Comparison of ENCODE assay signal across 8 cellular contexts in the genomic region with DNA sequence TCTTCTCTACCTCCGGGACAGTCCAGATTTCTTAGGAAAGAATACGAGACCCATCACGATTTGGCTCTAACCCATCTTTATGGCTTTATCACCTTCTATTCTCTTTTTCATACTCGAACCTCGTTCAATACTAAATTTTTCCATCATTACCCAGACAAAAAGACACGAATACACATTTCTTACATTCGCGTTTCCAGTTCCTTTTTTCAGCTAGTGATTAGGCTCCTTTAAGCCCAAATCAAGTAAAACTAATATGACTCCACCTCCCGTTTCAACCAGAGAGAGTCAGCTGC. TPM values are rescaled to one million over a fixed set of nuclear protein-coding genes. Genes with fewer than 3 reads are reported as not detected.
DNase-seq lines count a peak whose midpoint lies in the region; ATAC-seq and TF ChIP-seq lines count a peak whose summit lies in the region.

No MANE protein-coding gene starts in this region.

- peaks cover 42% of the 10 kb centered on the region; the same call in 1 of the 2 replicates for H3F3A ChIP-seq in GM23248 (ENCODE audit: insufficient read depth)

- no peaks in the 10 kb centered on the region for H4K20me1 ChIP-seq in GM23248 (ENCODE audit: insufficient read depth)

- POLR2A ChIA-PET in activated B cell treated with CpG ODN at 0.5 μM for 24 hours (lab: Charles Lee), result interaction anchor here (0.6 to 4.1 kb wide), 18 partner anchors 9 to 1705 kb away, joined by 3 to 96 read pairs (median 4); partner anchors contain the start of genes MRRF, PDCL, RABGAP1 and RBM18

- peak overlapping the region; percentile 90 for H3K4me2 ChIP-seq in GM23248 (ENCODE audit: unreplicated experiment)

- peak overlapping the region; percentile 94 for H3K9ac ChIP-seq in GM23248

- in situ Hi-C loops in GM23248 (cut with MboI), result no loop called here

- H3K4me3 ChIP-seq in GM23248 (peak overlapping the region; percentile 95), skin epidermis (peak overlapping the region; percentile 43 to 78 (median 66))

- peaks cover 31% of the 10 kb centered on the region for H3K4me1 Mint-ChIP-seq in activated B cell treated with CpG ODN at 0.5 μM for 24 hours
- H3K4me1 Mint-ChIP-seq in glutamatergic neuron (ENCODE audit: low read depth, unreplicated experiment), result peaks cover 12% of the 10 kb centered on the region

- H3K27ac Mint-ChIP-seq in activated B cell treated with CpG ODN at 0.5 μM for 24 hours, result peak overlapping the region; percentile 99
- peak overlapping the region; percentile 98 for H3K27ac Mint-ChIP-seq in glutamatergic neuron (ENCODE audit: unreplicated experiment)

- H3K27me3 ChIP-seq in GM23248 (replicated peaks; ENCODE audit: insufficient read depth), result no peaks in the 10 kb centered on the region

- peak overlapping the region; percentile 88 for H3K27ac ChIP-seq in GM23248
- peak overlapping the region; percentile 23 to 95 (median 86) for H3K27ac ChIP-seq in skin epidermis

- H3K4me3 Mint-ChIP-seq in activated B cell treated with CpG ODN at 0.5 μM for 24 hours, result peak overlapping the region; percentile 99
- peak overlapping the region; percentile 96 for H3K4me3 Mint-ChIP-seq in glutamatergic neuron (ENCODE audit: unreplicated experiment)

- 1% methylated on average over 9 of the region's 9 CpGs for WGBS in GM23248 (ENCODE audit: low coverage in 1 of 2, low lambda C conversion rate in 2 of 2, missing lambda C conversion rate in 2 of 2), 2 experiments

- H3K9me3 ChIP-seq in GM23248 (ENCODE audit: low read depth), result no peaks in the 10 kb centered on the region

- H3K79me2 ChIP-seq in GM23248 (ENCODE audit: insufficient read depth), result peaks cover 59% of the 10 kb centered on the region

- H2AFZ ChIP-seq in GM23248, result peak overlapping the region; percentile 91

- H3K27me3 Mint-ChIP-seq in activated B cell treated with CpG ODN at 0.5 μM for 24 hours, result no peaks in the 10 kb centered on the region
- peaks cover 3% of the 10 kb centered on the region for H3K27me3 Mint-ChIP-seq in glutamatergic neuron (ENCODE audit: unreplicated experiment)

- peaks cover 6% of the 10 kb centered on the region for H3K4me1 ChIP-seq in GM23248 (ENCODE audit: insufficient read depth)

- TF ChIP-seq CTCF in activated B cell treated with CpG ODN at 0.5 μM for 24 hours (IDR thresholded peaks at IDR 0.05), result no peak
- no peak for TF ChIP-seq CTCF in glutamatergic neuron (IDR thresholded peaks at IDR 0.05; ENCODE audit: partially characterized antibody, unreplicated experiment)

- peaks cover 19% of the 10 kb centered on the region for H3K36me3 ChIP-seq in GM23248 (ENCODE audit: low read depth)

- no peaks in the 10 kb centered on the region for H3K9me2 ChIP-seq in GM23248 (ENCODE audit: insufficient read depth)

- H3K36me3 Mint-ChIP-seq in activated B cell treated with CpG ODN at 0.5 μM for 24 hours (ENCODE audit: low read depth), result peaks cover 46% of the 10 kb centered on the region
- no peaks in the 10 kb centered on the region for H3K36me3 Mint-ChIP-seq in glutamatergic neuron (ENCODE audit: unreplicated experiment)

- H3K9me3 Mint-ChIP-seq in activated B cell treated with CpG ODN at 0.5 μM for 24 hours (no peaks in the 10 kb centered on the region), glutamatergic neuron (ENCODE audit: unreplicated experiment) (peaks cover 5% of the 10 kb centered on the region)

- DNase-seq in GM23248, result no peak
- DNase-seq in activated B cell treated with CpG ODN at 0.5 μM for 24 hours, result no peak
- no peak for DNase-seq in glutamatergic neuron
- no peak for DNase-seq in HuH-7 (ENCODE audit: low spot score)
- no peak for DNase-seq in posterior vena cava (ENCODE audit: low spot score)

- CTCF ChIA-PET in activated B cell treated with CpG ODN at 0.5 μM for 24 hours (lab: Charles Lee), result interaction anchor here (0.7 to 2.2 kb wide), 7 partner anchors 9 to 438 kb away, joined by 3 to 8 read pairs (median 5); partner anchors contain the start of gene RABGAP1

- ATAC-seq in activated B cell treated with CpG ODN at 0.5 μM for 24 hours (ENCODE audit: low read depth) (no peak), GM19328 (IDR thresholded peaks at IDR 0.05; ENCODE audit: unreplicated experiment) (no peak), esophagus mucosa (no peak)

- intact Hi-C loops in activated B cell treated with CpG ODN at 0.5 μM for 24 hours (cut with micrococcal nuclease), result loop anchor here (1.0 kb wide), 1 partner anchor 79 kb away; no protein-coding TSS in a partner anchor
- intact Hi-C loops in posterior vena cava (cut with DNase I), result no loop called here

RNA-seq across cellular contexts. Expression of gene ZBTB6, which starts 0.5 kb away (rescaled TPM):
- total RNA-seq in GM23248 (2014; rRNA removed; shearing (Covaris generic)), result 8.3 and 9.8 TPM in 2 replicates
- 4.4 and 4.5 TPM in 2 replicates for polyA plus RNA-seq in GM23248 (2016; fragmentation: Nextera tagmentation; extraction: Ambion mirVana)
- total RNA-seq in activated B cell treated with CpG ODN at 0.5 μM for 24 hours, result 15.3 and 15.5 TPM in 2 replicates
- 10.2 TPM for total RNA-seq in glutamatergic neuron (ENCODE audit: unreplicated experiment)
- total RNA-seq in posterior vena cava, result 1 to 10 TPM; 7.7 to 9.0 TPM
- 4.1 TPM for total RNA-seq in esophagus mucosa

RNA-seq across cellular contexts. Expression of gene RC3H2, which starts 7.5 kb away (rescaled TPM):
- total RNA-seq in GM23248 (2014; rRNA removed; shearing (Covaris generic)), result 26.8 and 34.7 TPM in 2 replicates
- polyA plus RNA-seq in GM23248 (2016; fragmentation: Nextera tagmentation; extraction: Ambion mirVana), result 19.8 and 22.1 TPM in 2 replicates
- total RNA-seq in activated B cell treated with CpG ODN at 0.5 μM for 24 hours (50.8 and 62.7 TPM in 2 replicates), glutamatergic neuron (ENCODE audit: unreplicated experiment) (71.7 TPM), posterior vena cava (10 to 100 TPM; 35.1 to 46.8 TPM), esophagus mucosa (31.3 TPM)

RNA-seq across cellular contexts. Expression of gene ZBTB26, which starts 18.7 kb away (rescaled TPM):
- total RNA-seq in GM23248 (2014; rRNA removed; shearing (Covaris generic)), result 2.3 and 5.2 TPM in 2 replicates
- polyA plus RNA-seq in GM23248 (2016; fragmentation: Nextera tagmentation; extraction: Ambion mirVana), result 1.8 and 2.0 TPM in 2 replicates
- total RNA-seq in activated B cell treated with CpG ODN at 0.5 μM for 24 hours (9.7 and 11.9 TPM in 2 replicates), glutamatergic neuron (ENCODE audit: unreplicated experiment) (10.2 TPM), posterior vena cava (1 to 10 TPM; 5.4 to 5.8 TPM), esophagus mucosa (2.0 TPM)

RNA-seq across cellular contexts. Expression of gene RABGAP1, which starts 28.2 kb away (rescaled TPM):
- 16.0 and 23.9 TPM in 2 replicates for total RNA-seq in GM23248 (2014; rRNA removed; shearing (Covaris generic))
- polyA plus RNA-seq in GM23248 (2016; fragmentation: Nextera tagmentation; extraction: Ambion mirVana), result 6.7 and 8.0 TPM in 2 replicates
- total RNA-seq in activated B cell treated with CpG ODN at 0.5 μM for 24 hours (47.4 and 58.1 TPM in 2 replicates), glutamatergic neuron (ENCODE audit: unreplicated experiment) (80.2 TPM), posterior vena cava (10 to 100 TPM; 64.1 to 75.4 TPM), esophagus mucosa (39.6 TPM)
